ENCODE assay signal across 30 cellular contexts in genomic region chr7:17545348-17545747, GRCh38.
DNase-seq lines count a peak whose midpoint lies in the region; ATAC-seq and TF ChIP-seq lines count a peak whose summit lies in the region.
"Had no signal": no experiment of that assay in that cellular context is flagged by ENCODE, and none has a peak within 500 bp of the region (broad histone marks: within the 10 kb centered on the region; RNA-seq: fewer than 3 reads in every experiment).

No MANE protein-coding gene starts in this region.

- H3K27me3 Mint-ChIP-seq in neural crest cell (ENCODE audit: low read depth) = no peaks in the 10 kb centered on the region
- no peaks in the 10 kb centered on the region for H3K27me3 Mint-ChIP-seq in nephron progenitor cell (ENCODE audit: low read depth, poor library complexity)
- H3K27me3 Mint-ChIP-seq in HFFc6 (ENCODE audit: insufficient read depth) = no peaks in the 10 kb centered on the region; the same call in 1 of the 2 replicates
- H3K27me3 Mint-ChIP-seq: stimulated activated memory B cell treated with anti-CD40 and anti-IgM and Interleukin-4, amounts not matched to agents 10 μg/mL and 1 μg/mL and 100 μg/mL, for 72 hours had no signal

- H3K4me1 Mint-ChIP-seq in neural crest cell (peaks cover 34% of the 10 kb centered on the region), nephron progenitor cell (no peaks in the 10 kb centered on the region), HFFc6 (ENCODE audit: low read depth) (peaks cover 34% of the 10 kb centered on the region)
- H3K4me1 Mint-ChIP-seq: activated naive CD4-positive, alpha-beta T cell treated with anti-CD3 and anti-CD28 coated beads, Interleukin-2, amount 10 ng/mL, durations not matched to agents 7 days and 5 days; CD8-positive, alpha-beta memory T cell; immature natural killer cell; stimulated activated memory B cell treated with anti-CD40 and anti-IgM and Interleukin-4, amounts not matched to agents 10 μg/mL and 1 μg/mL and 100 μg/mL, for 72 hours had no signal

- H3K27ac Mint-ChIP-seq in neural crest cell (ENCODE audit: unreplicated experiment) (peak overlapping the region; percentile 5), nephron progenitor cell (no peak overlapping the region), HFFc6 (no peak overlapping the region)
- H3K27ac Mint-ChIP-seq: activated naive CD4-positive, alpha-beta T cell treated with anti-CD3 and anti-CD28 coated beads, Interleukin-2, amount 10 ng/mL, durations not matched to agents 7 days and 5 days; activated T-helper 1 cell treated with anti-CD3 and anti-CD28 coated beads, Interleukin-12 subunit alpha, Interleukin-12 subunit beta, Interleukin-2, Interleukin-4 antibody, amounts not matched to agents 30 ng/mL and 10 ng/mL and 1 ng/mL, durations not matched to agents 14 hours and 24 hours and 36 hours; CD8-positive, alpha-beta memory T cell; immature natural killer cell; stimulated activated memory B cell treated with anti-CD40 and anti-IgM and Interleukin-4, amounts not matched to agents 10 μg/mL and 1 μg/mL and 100 μg/mL, for 72 hours had no signal

- H3K4me3 ChIP-seq in left ventricle myocardium inferior = no peak overlapping the region
- H3K4me3 ChIP-seq: lung, spleen, testis had no signal

- H3K27me3 ChIP-seq in left ventricle myocardium inferior (ENCODE audit: low read depth) = no peaks in the 10 kb centered on the region
- H3K27me3 ChIP-seq: spleen, testis had no signal

- H3K4me1 ChIP-seq in left ventricle myocardium inferior = peaks cover 10% of the 10 kb centered on the region
- H3K4me1 ChIP-seq: spleen, testis had no signal

- DNase-seq in Right ventricle myocardium inferior (ENCODE audit: missing footprints) = no peak
- no peak for DNase-seq in cardiac septum (ENCODE audit: low spot score)
- DNase-seq in left ventricle myocardium inferior = no peak
- no peak for DNase-seq in neural crest cell (ENCODE audit: low read depth, low spot score)
- DNase-seq in NCI-H2107 (lab: John Stamatoyannopoulos, UW) = no peak
- no peak for DNase-seq in nephron progenitor cell
- no peak for DNase-seq in HFFc6
- DNase-seq: 8988T; activated CD4-positive, alpha-beta T cell treated with anti-CD3 and anti-CD28 coated beads for 48 hours; activated naive CD4-positive, alpha-beta T cell treated with anti-CD3 and anti-CD28 coated beads, Interleukin-2, amount 10 ng/mL, durations not matched to agents 7 days and 5 days; CD8-positive, alpha-beta memory T cell; DMS153; hippocampal formation; immature natural killer cell; IMR-90; NCI-H1105; NCI-H1930; NCI-H226; NCI-H748 treated with DMSO at 0.1 percent for 48 hours; RPMI8226; SK-N-SH; spleen; stimulated activated CD4-positive, alpha-beta T cell treated with anti-CD3 and anti-CD28 coated beads, Interleukin-2, amount 100 ng/mL, for 48 hours; testis had no signal

- H3K36me3 ChIP-seq in left ventricle myocardium inferior = no peaks in the 10 kb centered on the region
- H3K36me3 ChIP-seq: spleen had no signal

- no peaks in the 10 kb centered on the region for H3K9me3 ChIP-seq in left ventricle myocardium inferior (replicated peaks)
- H3K9me3 ChIP-seq: SK-N-SH, testis had no signal

- no peak overlapping the region for H3K4me3 Mint-ChIP-seq in neural crest cell
- no peak overlapping the region for H3K4me3 Mint-ChIP-seq in nephron progenitor cell
- H3K4me3 Mint-ChIP-seq in HFFc6 = no peak overlapping the region
- H3K4me3 Mint-ChIP-seq: activated naive CD4-positive, alpha-beta T cell treated with anti-CD3 and anti-CD28 coated beads, Interleukin-2, amount 10 ng/mL, durations not matched to agents 7 days and 5 days; activated T-helper 1 cell treated with anti-CD3 and anti-CD28 coated beads, Interleukin-12 subunit alpha, Interleukin-12 subunit beta, Interleukin-2, Interleukin-4 antibody, amounts not matched to agents 30 ng/mL and 10 ng/mL and 1 ng/mL, durations not matched to agents 14 hours and 24 hours and 36 hours; CD8-positive, alpha-beta memory T cell; immature natural killer cell; stimulated activated memory B cell treated with anti-CD40 and anti-IgM and Interleukin-4, amounts not matched to agents 10 μg/mL and 1 μg/mL and 100 μg/mL, for 72 hours had no signal

- intact Hi-C loops in Right ventricle myocardium inferior (cut with DNase I) = no loop called here
- intact Hi-C loops in cardiac septum (cut with DNase I) = no loop called here
- intact Hi-C loops in left ventricle myocardium inferior (cut with micrococcal nuclease) = no loop called here

- H3K36me3 Mint-ChIP-seq in neural crest cell (ENCODE audit: low read depth) (no peaks in the 10 kb centered on the region), nephron progenitor cell (ENCODE audit: low read depth) (no peaks in the 10 kb centered on the region), HFFc6 (ENCODE audit: low read depth) (no peaks in the 10 kb centered on the region)
- H3K36me3 Mint-ChIP-seq: activated naive CD4-positive, alpha-beta T cell treated with anti-CD3 and anti-CD28 coated beads, Interleukin-2, amount 10 ng/mL, durations not matched to agents 7 days and 5 days; CD8-positive, alpha-beta memory T cell; immature natural killer cell; stimulated activated memory B cell treated with anti-CD40 and anti-IgM and Interleukin-4, amounts not matched to agents 10 μg/mL and 1 μg/mL and 100 μg/mL, for 72 hours had no signal

- peak overlapping the region; percentile 43 for H3K27ac ChIP-seq in left ventricle myocardium inferior (replicated peaks)
- H3K27ac ChIP-seq: epithelial cell of prostate, testis, VCaP had no signal

- ATAC-seq in Right ventricle myocardium inferior (peak; percentile 46), GM19351 (IDR thresholded peaks at IDR 0.05; ENCODE audit: unreplicated experiment) (no peak)
- ATAC-seq: stimulated activated memory B cell treated with anti-CD40 and anti-IgM and Interleukin-4, amounts not matched to agents 10 μg/mL and 1 μg/mL and 100 μg/mL, for 72 hours had no signal

- TF ChIP-seq CTCF in left ventricle myocardium inferior (IDR thresholded peaks at IDR 0.05; ENCODE audit: borderline replicate concordance) (no peak), neural crest cell (conservative IDR thresholded peaks at IDR 0.05) (no peak), nephron progenitor cell (IDR thresholded peaks at IDR 0.05) (no peak), HFFc6 (IDR thresholded peaks at IDR 0.05) (no peak)

- no peaks in the 10 kb centered on the region for H3K9me3 Mint-ChIP-seq in neural crest cell
- H3K9me3 Mint-ChIP-seq in nephron progenitor cell = no peaks in the 10 kb centered on the region
- no peaks in the 10 kb centered on the region for H3K9me3 Mint-ChIP-seq in HFFc6
- H3K9me3 Mint-ChIP-seq: activated naive CD4-positive, alpha-beta T cell treated with anti-CD3 and anti-CD28 coated beads, Interleukin-2, amount 10 ng/mL, durations not matched to agents 7 days and 5 days; activated T-helper 1 cell treated with anti-CD3 and anti-CD28 coated beads, Interleukin-12 subunit alpha, Interleukin-12 subunit beta, Interleukin-2, Interleukin-4 antibody, amounts not matched to agents 30 ng/mL and 10 ng/mL and 1 ng/mL, durations not matched to agents 14 hours and 24 hours and 36 hours; CD8-positive, alpha-beta memory T cell; stimulated activated memory B cell treated with anti-CD40 and anti-IgM and Interleukin-4, amounts not matched to agents 10 μg/mL and 1 μg/mL and 100 μg/mL, for 72 hours had no signal
